1 cellular context compared by ENCODE assay signal in the genomic region with DNA sequence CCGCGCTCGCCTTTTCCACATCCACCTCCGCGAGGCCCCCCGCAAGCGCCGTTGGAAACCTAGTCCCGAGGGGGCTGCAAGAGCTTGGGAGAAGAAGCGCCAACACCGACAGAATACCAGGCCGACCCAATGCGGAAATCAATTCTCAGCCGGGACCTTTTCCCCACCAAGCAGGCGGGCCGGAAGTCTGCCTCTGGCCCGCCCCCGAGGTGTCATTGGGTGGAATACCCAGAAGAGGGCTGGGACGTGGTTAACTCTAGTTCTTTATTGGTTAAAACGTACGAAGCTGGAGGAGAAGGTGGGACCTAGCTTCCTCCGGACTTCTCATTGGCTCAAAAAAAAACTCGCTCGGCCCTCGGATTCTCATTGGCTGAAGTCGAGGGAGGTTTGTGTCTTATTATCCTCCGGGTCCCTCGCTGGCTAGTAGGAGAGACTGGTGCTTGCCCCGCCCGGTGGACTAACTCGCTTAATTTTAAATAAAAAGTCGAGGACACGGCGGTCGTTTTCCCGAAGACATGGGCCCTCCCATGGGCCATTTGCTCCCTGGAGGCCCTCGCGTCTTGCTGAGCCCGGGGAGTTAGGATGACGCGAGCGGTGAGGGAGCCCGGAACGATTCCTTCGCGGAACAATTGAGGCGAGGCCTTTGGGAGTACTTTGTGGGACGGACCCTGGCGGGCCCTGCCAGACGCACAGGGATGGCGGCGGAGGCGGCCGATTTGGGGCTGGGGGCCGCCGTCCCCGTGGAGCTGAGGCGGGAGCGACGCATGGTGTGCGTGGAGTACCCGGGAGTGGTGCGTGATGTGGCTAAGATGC.
TF ChIP-seq lines count a peak whose summit lies in the region.

A gene with protein sequence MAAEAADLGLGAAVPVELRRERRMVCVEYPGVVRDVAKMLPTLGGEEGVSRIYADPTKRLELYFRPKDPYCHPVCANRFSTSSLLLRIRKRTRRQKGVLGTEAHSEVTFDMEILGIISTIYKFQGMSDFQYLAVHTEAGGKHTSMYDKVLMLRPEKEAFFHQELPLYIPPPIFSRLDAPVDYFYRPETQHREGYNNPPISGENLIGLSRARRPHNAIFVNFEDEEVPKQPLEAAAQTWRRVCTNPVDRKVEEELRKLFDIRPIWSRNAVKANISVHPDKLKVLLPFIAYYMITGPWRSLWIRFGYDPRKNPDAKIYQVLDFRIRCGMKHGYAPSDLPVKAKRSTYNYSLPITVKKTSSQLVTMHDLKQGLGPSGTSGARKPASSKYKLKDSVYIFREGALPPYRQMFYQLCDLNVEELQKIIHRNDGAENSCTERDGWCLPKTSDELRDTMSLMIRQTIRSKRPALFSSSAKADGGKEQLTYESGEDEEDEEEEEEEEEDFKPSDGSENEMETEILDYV (plus strand): TSS at position 681 of the 813 bp plus-strand sequence. CDS start 15 bp downstream, at position 696.

TF ChIP-seq in WTC11, 78 proteins besides CTCF, POLR2A, EP300 and RAD21 (continued from another document and continues in another):
- TF ChIP-seq, protein P1, sequence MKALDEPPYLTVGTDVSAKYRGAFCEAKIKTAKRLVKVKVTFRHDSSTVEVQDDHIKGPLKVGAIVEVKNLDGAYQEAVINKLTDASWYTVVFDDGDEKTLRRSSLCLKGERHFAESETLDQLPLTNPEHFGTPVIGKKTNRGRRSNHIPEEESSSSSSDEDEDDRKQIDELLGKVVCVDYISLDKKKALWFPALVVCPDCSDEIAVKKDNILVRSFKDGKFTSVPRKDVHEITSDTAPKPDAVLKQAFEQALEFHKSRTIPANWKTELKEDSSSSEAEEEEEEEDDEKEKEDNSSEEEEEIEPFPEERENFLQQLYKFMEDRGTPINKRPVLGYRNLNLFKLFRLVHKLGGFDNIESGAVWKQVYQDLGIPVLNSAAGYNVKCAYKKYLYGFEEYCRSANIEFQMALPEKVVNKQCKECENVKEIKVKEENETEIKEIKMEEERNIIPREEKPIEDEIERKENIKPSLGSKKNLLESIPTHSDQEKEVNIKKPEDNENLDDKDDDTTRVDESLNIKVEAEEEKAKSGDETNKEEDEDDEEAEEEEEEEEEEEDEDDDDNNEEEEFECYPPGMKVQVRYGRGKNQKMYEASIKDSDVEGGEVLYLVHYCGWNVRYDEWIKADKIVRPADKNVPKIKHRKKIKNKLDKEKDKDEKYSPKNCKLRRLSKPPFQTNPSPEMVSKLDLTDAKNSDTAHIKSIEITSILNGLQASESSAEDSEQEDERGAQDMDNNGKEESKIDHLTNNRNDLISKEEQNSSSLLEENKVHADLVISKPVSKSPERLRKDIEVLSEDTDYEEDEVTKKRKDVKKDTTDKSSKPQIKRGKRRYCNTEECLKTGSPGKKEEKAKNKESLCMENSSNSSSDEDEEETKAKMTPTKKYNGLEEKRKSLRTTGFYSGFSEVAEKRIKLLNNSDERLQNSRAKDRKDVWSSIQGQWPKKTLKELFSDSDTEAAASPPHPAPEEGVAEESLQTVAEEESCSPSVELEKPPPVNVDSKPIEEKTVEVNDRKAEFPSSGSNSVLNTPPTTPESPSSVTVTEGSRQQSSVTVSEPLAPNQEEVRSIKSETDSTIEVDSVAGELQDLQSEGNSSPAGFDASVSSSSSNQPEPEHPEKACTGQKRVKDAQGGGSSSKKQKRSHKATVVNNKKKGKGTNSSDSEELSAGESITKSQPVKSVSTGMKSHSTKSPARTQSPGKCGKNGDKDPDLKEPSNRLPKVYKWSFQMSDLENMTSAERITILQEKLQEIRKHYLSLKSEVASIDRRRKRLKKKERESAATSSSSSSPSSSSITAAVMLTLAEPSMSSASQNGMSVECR (CRISPR knock-in tag; IDR thresholded peaks at IDR 0.05; ENCODE audit: borderline replicate concordance) = peak; percentile 82; the same call in 1 of the 2 replicates
- TF ChIP-seq ETV6 (CRISPR knock-in tag; IDR thresholded peaks at IDR 0.05) (peak; percentile 75; the same call in 1 of the 2 replicates), ZNF219 (CRISPR knock-in tag; IDR thresholded peaks at IDR 0.05; ENCODE audit: borderline replicate concordance) (peak; percentile 61; the same call in 1 of the 2 replicates), NFYB (CRISPR knock-in tag; conservative IDR thresholded peaks at IDR 0.05; ENCODE audit: low read depth) (peak; percentile 80), JAZF1 (CRISPR knock-in tag; IDR thresholded peaks at IDR 0.05) (no peak), TEAD1 (CRISPR knock-in tag; IDR thresholded peaks at IDR 0.05) (peak; percentile 66; the same call in 1 of the 2 replicates), ZNF232 (CRISPR knock-in tag; IDR thresholded peaks at IDR 0.05) (0 out of 2 replicates have a peak, but pooled peaks have one; percentile 56), SP1 (CRISPR knock-in tag; conservative IDR thresholded peaks at IDR 0.05) (peak; percentile 66; the same call in 1 of the 2 replicates), CREM (CRISPR knock-in tag; IDR thresholded peaks at IDR 0.05) (peak; percentile 84), IRF2 (CRISPR knock-in tag; IDR thresholded peaks at IDR 0.05; ENCODE audit: borderline replicate concordance, low read depth) (0 out of 2 replicates have a peak, but pooled peaks have one; percentile 27), ZBTB21 (CRISPR knock-in tag; IDR thresholded peaks at IDR 0.05; ENCODE audit: borderline replicate concordance) (peak; percentile 48; the same call in 1 of the 2 replicates), ZNF317 (CRISPR knock-in tag; IDR thresholded peaks at IDR 0.05; ENCODE audit: borderline replicate concordance, low read depth) (0 out of 2 replicates have a peak, but pooled peaks have one; percentile 28), KAT7 (CRISPR knock-in tag; IDR thresholded peaks at IDR 0.05; ENCODE audit: borderline replicate concordance) (0 out of 2 replicates have a peak, but pooled peaks have one; percentile 64), FOXJ3 (CRISPR knock-in tag; IDR thresholded peaks at IDR 0.05; ENCODE audit: borderline replicate concordance) (0 out of 2 replicates have a peak, but pooled peaks have one; percentile 69), TEAD4 (CRISPR knock-in tag; IDR thresholded peaks at IDR 0.05) (no peak; the same call in 1 of the 2 replicates), NFE2L1 (CRISPR knock-in tag; IDR thresholded peaks at IDR 0.05) (peak; percentile 75; the same call in 1 of the 2 replicates), MYBL2 (CRISPR knock-in tag; IDR thresholded peaks at IDR 0.05) (peak; percentile 86; the same call in 1 of the 2 replicates), JUN (CRISPR knock-in tag; IDR thresholded peaks at IDR 0.05) (0 out of 2 replicates have a peak, but pooled peaks have one; percentile 89), ZNF263 (CRISPR knock-in tag; IDR thresholded peaks at IDR 0.05; ENCODE audit: low read depth) (no peak), GABPB1 (CRISPR knock-in tag; IDR thresholded peaks at IDR 0.05) (peak; percentile 78), SOX15 (CRISPR knock-in tag; IDR thresholded peaks at IDR 0.05) (no peak), CBFB (CRISPR knock-in tag; IDR thresholded peaks at IDR 0.05; ENCODE audit: low read depth) (0 out of 2 replicates have a peak, but pooled peaks have one; percentile 58)
- TF ChIP-seq, protein P2, sequence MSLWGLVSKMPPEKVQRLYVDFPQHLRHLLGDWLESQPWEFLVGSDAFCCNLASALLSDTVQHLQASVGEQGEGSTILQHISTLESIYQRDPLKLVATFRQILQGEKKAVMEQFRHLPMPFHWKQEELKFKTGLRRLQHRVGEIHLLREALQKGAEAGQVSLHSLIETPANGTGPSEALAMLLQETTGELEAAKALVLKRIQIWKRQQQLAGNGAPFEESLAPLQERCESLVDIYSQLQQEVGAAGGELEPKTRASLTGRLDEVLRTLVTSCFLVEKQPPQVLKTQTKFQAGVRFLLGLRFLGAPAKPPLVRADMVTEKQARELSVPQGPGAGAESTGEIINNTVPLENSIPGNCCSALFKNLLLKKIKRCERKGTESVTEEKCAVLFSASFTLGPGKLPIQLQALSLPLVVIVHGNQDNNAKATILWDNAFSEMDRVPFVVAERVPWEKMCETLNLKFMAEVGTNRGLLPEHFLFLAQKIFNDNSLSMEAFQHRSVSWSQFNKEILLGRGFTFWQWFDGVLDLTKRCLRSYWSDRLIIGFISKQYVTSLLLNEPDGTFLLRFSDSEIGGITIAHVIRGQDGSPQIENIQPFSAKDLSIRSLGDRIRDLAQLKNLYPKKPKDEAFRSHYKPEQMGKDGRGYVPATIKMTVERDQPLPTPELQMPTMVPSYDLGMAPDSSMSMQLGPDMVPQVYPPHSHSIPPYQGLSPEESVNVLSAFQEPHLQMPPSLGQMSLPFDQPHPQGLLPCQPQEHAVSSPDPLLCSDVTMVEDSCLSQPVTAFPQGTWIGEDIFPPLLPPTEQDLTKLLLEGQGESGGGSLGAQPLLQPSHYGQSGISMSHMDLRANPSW (CRISPR knock-in tag; conservative IDR thresholded peaks at IDR 0.05; ENCODE audit: low read depth) = no peak
- TF ChIP-seq, protein P3, sequence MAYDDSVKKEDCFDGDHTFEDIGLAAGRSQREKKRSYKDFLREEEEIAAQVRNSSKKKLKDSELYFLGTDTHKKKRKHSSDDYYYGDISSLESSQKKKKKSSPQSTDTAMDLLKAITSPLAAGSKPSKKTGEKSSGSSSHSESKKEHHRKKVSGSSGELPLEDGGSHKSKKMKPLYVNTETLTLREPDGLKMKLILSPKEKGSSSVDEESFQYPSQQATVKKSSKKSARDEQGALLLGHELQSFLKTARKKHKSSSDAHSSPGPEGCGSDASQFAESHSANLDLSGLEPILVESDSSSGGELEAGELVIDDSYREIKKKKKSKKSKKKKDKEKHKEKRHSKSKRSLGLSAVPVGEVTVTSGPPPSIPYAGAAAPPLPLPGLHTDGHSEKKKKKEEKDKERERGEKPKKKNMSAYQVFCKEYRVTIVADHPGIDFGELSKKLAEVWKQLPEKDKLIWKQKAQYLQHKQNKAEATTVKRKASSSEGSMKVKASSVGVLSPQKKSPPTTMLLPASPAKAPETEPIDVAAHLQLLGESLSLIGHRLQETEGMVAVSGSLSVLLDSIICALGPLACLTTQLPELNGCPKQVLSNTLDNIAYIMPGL (CRISPR knock-in tag; IDR thresholded peaks at IDR 0.05) = peak; percentile 74
- TF ChIP-seq, protein P4, sequence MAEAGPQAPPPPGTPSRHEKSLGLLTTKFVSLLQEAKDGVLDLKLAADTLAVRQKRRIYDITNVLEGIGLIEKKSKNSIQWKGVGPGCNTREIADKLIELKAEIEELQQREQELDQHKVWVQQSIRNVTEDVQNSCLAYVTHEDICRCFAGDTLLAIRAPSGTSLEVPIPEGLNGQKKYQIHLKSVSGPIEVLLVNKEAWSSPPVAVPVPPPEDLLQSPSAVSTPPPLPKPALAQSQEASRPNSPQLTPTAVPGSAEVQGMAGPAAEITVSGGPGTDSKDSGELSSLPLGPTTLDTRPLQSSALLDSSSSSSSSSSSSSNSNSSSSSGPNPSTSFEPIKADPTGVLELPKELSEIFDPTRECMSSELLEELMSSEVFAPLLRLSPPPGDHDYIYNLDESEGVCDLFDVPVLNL (CRISPR knock-in tag; IDR thresholded peaks at IDR 0.05; ENCODE audit: borderline replicate concordance, low read depth) = peak; percentile 88
- TF ChIP-seq, protein P5, sequence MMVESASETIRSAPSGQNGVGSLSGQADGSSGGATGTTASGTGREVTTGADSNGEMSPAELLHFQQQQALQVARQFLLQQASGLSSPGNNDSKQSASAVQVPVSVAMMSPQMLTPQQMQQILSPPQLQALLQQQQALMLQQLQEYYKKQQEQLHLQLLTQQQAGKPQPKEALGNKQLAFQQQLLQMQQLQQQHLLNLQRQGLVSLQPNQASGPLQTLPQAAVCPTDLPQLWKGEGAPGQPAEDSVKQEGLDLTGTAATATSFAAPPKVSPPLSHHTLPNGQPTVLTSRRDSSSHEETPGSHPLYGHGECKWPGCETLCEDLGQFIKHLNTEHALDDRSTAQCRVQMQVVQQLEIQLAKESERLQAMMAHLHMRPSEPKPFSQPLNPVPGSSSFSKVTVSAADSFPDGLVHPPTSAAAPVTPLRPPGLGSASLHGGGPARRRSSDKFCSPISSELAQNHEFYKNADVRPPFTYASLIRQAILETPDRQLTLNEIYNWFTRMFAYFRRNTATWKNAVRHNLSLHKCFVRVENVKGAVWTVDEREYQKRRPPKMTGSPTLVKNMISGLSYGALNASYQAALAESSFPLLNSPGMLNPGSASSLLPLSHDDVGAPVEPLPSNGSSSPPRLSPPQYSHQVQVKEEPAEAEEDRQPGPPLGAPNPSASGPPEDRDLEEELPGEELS (CRISPR knock-in tag; IDR thresholded peaks at IDR 0.05) = peak; percentile 40; the same call in 1 of the 2 replicates
- TF ChIP-seq, protein P6, sequence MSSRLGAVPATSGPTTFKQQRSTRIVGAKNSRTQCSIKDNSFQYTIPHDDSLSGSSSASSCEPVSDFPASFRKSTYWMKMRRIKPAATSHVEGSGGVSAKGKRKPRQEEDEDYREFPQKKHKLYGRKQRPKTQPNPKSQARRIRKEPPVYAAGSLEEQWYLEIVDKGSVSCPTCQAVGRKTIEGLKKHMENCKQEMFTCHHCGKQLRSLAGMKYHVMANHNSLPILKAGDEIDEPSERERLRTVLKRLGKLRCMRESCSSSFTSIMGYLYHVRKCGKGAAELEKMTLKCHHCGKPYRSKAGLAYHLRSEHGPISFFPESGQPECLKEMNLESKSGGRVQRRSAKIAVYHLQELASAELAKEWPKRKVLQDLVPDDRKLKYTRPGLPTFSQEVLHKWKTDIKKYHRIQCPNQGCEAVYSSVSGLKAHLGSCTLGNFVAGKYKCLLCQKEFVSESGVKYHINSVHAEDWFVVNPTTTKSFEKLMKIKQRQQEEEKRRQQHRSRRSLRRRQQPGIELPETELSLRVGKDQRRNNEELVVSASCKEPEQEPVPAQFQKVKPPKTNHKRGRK (CRISPR knock-in tag; IDR thresholded peaks at IDR 0.05; ENCODE audit: borderline replicate concordance) = no peak
- TF ChIP-seq, protein P7, sequence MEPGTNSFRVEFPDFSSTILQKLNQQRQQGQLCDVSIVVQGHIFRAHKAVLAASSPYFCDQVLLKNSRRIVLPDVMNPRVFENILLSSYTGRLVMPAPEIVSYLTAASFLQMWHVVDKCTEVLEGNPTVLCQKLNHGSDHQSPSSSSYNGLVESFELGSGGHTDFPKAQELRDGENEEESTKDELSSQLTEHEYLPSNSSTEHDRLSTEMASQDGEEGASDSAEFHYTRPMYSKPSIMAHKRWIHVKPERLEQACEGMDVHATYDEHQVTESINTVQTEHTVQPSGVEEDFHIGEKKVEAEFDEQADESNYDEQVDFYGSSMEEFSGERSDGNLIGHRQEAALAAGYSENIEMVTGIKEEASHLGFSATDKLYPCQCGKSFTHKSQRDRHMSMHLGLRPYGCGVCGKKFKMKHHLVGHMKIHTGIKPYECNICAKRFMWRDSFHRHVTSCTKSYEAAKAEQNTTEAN (CRISPR knock-in tag; IDR thresholded peaks at IDR 0.05) = peak; percentile 82; the same call in 1 of the 2 replicates
- TF ChIP-seq, protein P8, sequence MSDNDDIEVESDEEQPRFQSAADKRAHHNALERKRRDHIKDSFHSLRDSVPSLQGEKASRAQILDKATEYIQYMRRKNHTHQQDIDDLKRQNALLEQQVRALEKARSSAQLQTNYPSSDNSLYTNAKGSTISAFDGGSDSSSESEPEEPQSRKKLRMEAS (CRISPR knock-in tag; IDR thresholded peaks at IDR 0.05) = peak; percentile 51; the same call in 1 of the 2 replicates
- TF ChIP-seq, protein P9, sequence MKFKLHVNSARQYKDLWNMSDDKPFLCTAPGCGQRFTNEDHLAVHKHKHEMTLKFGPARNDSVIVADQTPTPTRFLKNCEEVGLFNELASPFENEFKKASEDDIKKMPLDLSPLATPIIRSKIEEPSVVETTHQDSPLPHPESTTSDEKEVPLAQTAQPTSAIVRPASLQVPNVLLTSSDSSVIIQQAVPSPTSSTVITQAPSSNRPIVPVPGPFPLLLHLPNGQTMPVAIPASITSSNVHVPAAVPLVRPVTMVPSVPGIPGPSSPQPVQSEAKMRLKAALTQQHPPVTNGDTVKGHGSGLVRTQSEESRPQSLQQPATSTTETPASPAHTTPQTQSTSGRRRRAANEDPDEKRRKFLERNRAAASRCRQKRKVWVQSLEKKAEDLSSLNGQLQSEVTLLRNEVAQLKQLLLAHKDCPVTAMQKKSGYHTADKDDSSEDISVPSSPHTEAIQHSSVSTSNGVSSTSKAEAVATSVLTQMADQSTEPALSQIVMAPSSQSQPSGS (CRISPR knock-in tag; IDR thresholded peaks at IDR 0.05; ENCODE audit: borderline replicate concordance, low read depth) = 0 out of 2 replicates have a peak, but pooled peaks have one; percentile 28
